Comparison of ENCODE assay signal across 22 cellular contexts in genomic region chr13:57740719-57741118, GRCh38.
A peak's percentile ranks its signal among the peaks of the same experiment; 100 is the strongest.
DNase-seq lines count a peak whose midpoint lies in the region; ATAC-seq lines count a peak whose summit lies in the region.
"Had no signal": no experiment of that assay in that cellular context is flagged by ENCODE, and none has a peak within 500 bp of the region (broad histone marks: within the 10 kb centered on the region; RNA-seq: fewer than 3 reads in every experiment).

No MANE protein-coding gene starts in this region.

- DNase-seq in NCI-H1694 (lab: John Stamatoyannopoulos, UW) (peak; percentile 59), anterior cingulate cortex (lab: John Stamatoyannopoulos, UW) (peak in 53 of 58 donors; percentile 4 to 83 (median 56)), cardiac septum (ENCODE audit: low spot score) (peak; percentile 72), occipital lobe (lab: John Stamatoyannopoulos, UW) (peak; percentile 62), COLO668 (lab: John Stamatoyannopoulos, UW; ENCODE audit: unreplicated experiment) (no peak)
- no peak for DNase-seq in stimulated activated CD4-positive, alpha-beta T cell treated with anti-CD3 and anti-CD28 coated beads, Interleukin-4, amount 100 ng/mL, for 1 hour
- DNase-seq: activated CD4-positive, alpha-beta T cell treated with anti-CD3 and anti-CD28 coated beads, Interleukin-2, amount 50 U/mL, for 1 hour; activated CD8-positive, alpha-beta memory T cell treated with anti-CD3 and anti-CD28 coated beads, Interleukin-2, amount 50 U/mL, for 4 hours; activated effector memory CD4-positive, alpha-beta T cell treated with Interleukin-2 at 50 U/mL for 16 hours; Caco-2; effector CD8-positive, alpha-beta T cell; mucosa of descending colon; NCI-H82; PC-9; spleen; stimulated activated CD4-positive, alpha-beta T cell treated with anti-CD3 and anti-CD28 coated beads, Interleukin-4, amount 100 ng/mL, for 4 hours; stimulated activated naive CD8-positive, alpha-beta T cell treated with anti-CD3 and anti-CD28 coated beads, Interleukin-15, amount 100 ng/mL, for 72 hours; T-helper 2 cell; trophoblast cell; WERI-Rb-1 had no signal

- ATAC-seq in GM21526 (IDR thresholded peaks at IDR 0.05; ENCODE audit: low FRiP score, unreplicated experiment): no peak
- ATAC-seq: gastroesophageal sphincter; mucosa of descending colon; stimulated activated naive CD8-positive, alpha-beta T cell treated with anti-CD3 and anti-CD28 coated beads, Interleukin-15, amount 100 ng/mL, for 72 hours had no signal

- intact Hi-C loops in cardiac septum (cut with DNase I): no loop called here

Comparison
In these comparisons a context has a peak if more than half of its experiments do, and no peak if none do; other contexts are left out.
1. DNase-seq: peak in NCI-H1694 (single experiment), anterior cingulate cortex (53 of 58), cardiac septum (single experiment) and occipital lobe (single experiment); none in COLO668 (single experiment) and stimulated activated CD4-positive, alpha-beta T cell treated with anti-CD3 and anti-CD28 coated beads, Interleukin-4, amount 100 ng/mL, for 1 hour (single experiment).